In genomic region chr15:83515171-83515570, GRCh38 we compare ENCODE assay signal across 24 cellular contexts.
"Had no signal": no experiment of that assay in that cellular context is flagged by ENCODE, and none has a peak within 500 bp of the region (broad histone marks: within the 10 kb centered on the region; RNA-seq: fewer than 3 reads in every experiment).

No MANE protein-coding gene starts in this region.

- H3K27ac ChIP-seq: coronary artery, epithelial cell of prostate, esophagus squamous epithelium, gastroesophageal sphincter, right atrium auricular region, sigmoid colon, suprapubic skin, thyroid gland had no signal

- DNase-seq: effector memory CD4-positive, alpha-beta T cell; esophagus squamous epithelium; foreskin fibroblast; glutamatergic neuron; immature natural killer cell; mammary epithelial cell; natural killer cell; posterior cingulate gyrus; sigmoid colon; small intestine; stimulated activated CD4-positive, alpha-beta T cell treated with anti-CD3 and anti-CD28 coated beads, Interleukin-2, amount 100 ng/mL, for 48 hours; stimulated activated naive CD4-positive, alpha-beta T cell treated with Interleukin-2 at 50 U/mL for 16 hours; thyroid gland had no signal

- H3K9me3 ChIP-seq: esophagus squamous epithelium, gastroesophageal sphincter, right atrium auricular region, sigmoid colon, suprapubic skin, thyroid gland had no signal

- H3K4me3 Mint-ChIP-seq: immature natural killer cell, mesothelial cell of epicardium, natural killer cell, neural crest cell had no signal

- H3K27me3 Mint-ChIP-seq: type B pancreatic cell had no signal

- H3K4me1 Mint-ChIP-seq: immature natural killer cell, natural killer cell had no signal

- H3K36me3 Mint-ChIP-seq: mesothelial cell of epicardium, natural killer cell had no signal

- H3K36me3 ChIP-seq: esophagus squamous epithelium, gastroesophageal sphincter, right atrium auricular region, sigmoid colon, suprapubic skin, thyroid gland had no signal

- FAIRE-seq: endometrium, keratinocyte, small intestine, urothelium cell line had no signal

- H3K27me3 ChIP-seq: right atrium auricular region, sigmoid colon, thyroid gland had no signal

- H3K4me1 ChIP-seq: esophagus squamous epithelium, gastroesophageal sphincter, right atrium auricular region, sigmoid colon, suprapubic skin, thyroid gland had no signal

- H3K9me3 Mint-ChIP-seq: neural crest cell had no signal

- H3K4me3 ChIP-seq: coronary artery, esophagus squamous epithelium, gastroesophageal sphincter, right atrium auricular region, sigmoid colon, suprapubic skin, thyroid gland had no signal

- H3K27ac Mint-ChIP-seq: immature natural killer cell, mesothelial cell of epicardium, natural killer cell, type B pancreatic cell had no signal
